Comparison of ENCODE assay signal across 1 cellular context in the genomic region with DNA sequence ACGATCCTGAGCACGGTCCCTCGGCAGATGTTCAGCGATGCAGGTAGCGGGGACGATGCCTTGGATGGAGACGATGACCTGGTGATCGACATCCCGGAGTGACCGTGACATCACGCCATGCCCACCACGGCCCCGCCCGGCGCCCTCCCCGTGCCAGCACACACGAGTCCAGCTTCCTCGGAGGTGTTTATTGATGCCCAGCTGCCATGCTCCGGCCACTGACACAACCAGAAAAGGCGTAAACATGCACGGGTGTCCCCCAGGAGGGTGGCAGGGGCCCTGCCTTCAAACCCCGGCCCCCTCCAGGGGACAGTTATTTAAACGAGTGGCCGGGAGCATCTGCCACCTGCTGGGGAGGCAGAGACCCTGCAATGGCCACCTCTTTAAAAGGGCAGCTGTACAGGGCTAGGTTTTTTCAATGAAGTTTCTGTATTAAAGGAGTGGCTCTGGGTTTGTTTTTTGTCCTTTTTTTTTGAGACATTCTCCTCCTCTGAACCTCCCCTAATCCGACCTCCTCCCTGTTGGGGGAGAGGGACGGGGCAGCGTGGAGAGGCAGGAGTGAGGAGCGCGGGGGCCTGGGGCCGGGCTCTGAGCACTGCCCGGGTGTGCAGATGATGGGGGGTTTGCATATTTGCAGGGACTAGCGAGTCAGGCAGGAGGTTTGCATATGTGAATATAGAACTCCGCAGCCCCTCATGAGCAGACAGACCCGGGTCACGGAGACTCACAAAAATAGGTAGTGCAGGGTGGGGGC.
TF ChIP-seq lines count a peak whose summit lies in the region.

No MANE protein-coding gene starts in this region.

TF ChIP-seq in A549, 52 proteins besides CTCF, POLR2A, EP300 and RAD21:
- TF ChIP-seq, protein P1, sequence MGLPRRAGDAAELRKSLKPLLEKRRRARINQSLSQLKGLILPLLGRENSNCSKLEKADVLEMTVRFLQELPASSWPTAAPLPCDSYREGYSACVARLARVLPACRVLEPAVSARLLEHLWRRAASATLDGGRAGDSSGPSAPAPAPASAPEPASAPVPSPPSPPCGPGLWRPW (IDR thresholded peaks at IDR 0.05), result no peak
- TF ChIP-seq SMC3 (IDR thresholded peaks at IDR 0.05), result peak; percentile 85
- TF ChIP-seq FOXS1 (CRISPR knock-in tag; IDR thresholded peaks at IDR 0.05), result no peak
- no peak for TF ChIP-seq SREBF2 (IDR thresholded peaks at IDR 0.05)
- TF ChIP-seq EHMT2 (IDR thresholded peaks at IDR 0.05; ENCODE audit: low read depth), result no peak
- TF ChIP-seq JUN (IDR thresholded peaks at IDR 0.05), result no peak; a peak in 1 of 5 replicates
- TF ChIP-seq, protein P2, sequence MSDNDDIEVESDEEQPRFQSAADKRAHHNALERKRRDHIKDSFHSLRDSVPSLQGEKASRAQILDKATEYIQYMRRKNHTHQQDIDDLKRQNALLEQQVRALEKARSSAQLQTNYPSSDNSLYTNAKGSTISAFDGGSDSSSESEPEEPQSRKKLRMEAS (IDR thresholded peaks at IDR 0.05), result 0 out of 2 replicates have a peak, but pooled peaks have one; percentile 13
- TF ChIP-seq MAZ (IDR thresholded peaks at IDR 0.05; ENCODE audit: borderline replicate concordance, low read depth, low read length), result 0 out of 2 replicates have a peak, but pooled peaks have one; percentile 34
- TF ChIP-seq, protein P3, sequence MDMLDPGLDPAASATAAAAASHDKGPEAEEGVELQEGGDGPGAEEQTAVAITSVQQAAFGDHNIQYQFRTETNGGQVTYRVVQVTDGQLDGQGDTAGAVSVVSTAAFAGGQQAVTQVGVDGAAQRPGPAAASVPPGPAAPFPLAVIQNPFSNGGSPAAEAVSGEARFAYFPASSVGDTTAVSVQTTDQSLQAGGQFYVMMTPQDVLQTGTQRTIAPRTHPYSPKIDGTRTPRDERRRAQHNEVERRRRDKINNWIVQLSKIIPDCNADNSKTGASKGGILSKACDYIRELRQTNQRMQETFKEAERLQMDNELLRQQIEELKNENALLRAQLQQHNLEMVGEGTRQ (IDR thresholded peaks at IDR 0.05), result no peak
